ENCODE assay signal across 13 cellular contexts in genomic region chr11:122681731-122682130, GRCh38. TPM values are rescaled to one million over a fixed set of nuclear protein-coding genes. Genes with fewer than 3 reads are reported as not detected.
DNase-seq lines count a peak whose midpoint lies in the region; ATAC-seq and TF ChIP-seq lines count a peak whose summit lies in the region.
"Had no signal": no experiment of that assay in that cellular context is flagged by ENCODE, and none has a peak within 500 bp of the region (broad histone marks: within the 10 kb centered on the region; RNA-seq: fewer than 3 reads in every experiment).

No MANE protein-coding gene starts in this region.

- TF ChIP-seq POLR2A in esophagus squamous epithelium (IDR thresholded peaks at IDR 0.05), result no peak

- H3K36me3 ChIP-seq in GM23248 (ENCODE audit: low read depth), result no peaks in the 10 kb centered on the region
- no peaks in the 10 kb centered on the region for H3K36me3 ChIP-seq in left lung
- H3K36me3 ChIP-seq in esophagus squamous epithelium, result no peaks in the 10 kb centered on the region
- H3K36me3 ChIP-seq: sigmoid colon, suprapubic skin had no signal

- H3K27me3 ChIP-seq in GM23248 (replicated peaks; ENCODE audit: insufficient read depth) (no peaks in the 10 kb centered on the region), left lung (no peaks in the 10 kb centered on the region), esophagus squamous epithelium (no peaks in the 10 kb centered on the region)
- H3K27me3 ChIP-seq: sigmoid colon, suprapubic skin had no signal

- H3K4me3 Mint-ChIP-seq in activated CD4-positive, alpha-beta T cell treated with anti-CD3 and anti-CD28 coated beads, Interleukin-2, amount 10 ng/mL, durations not matched to agents 24 days and 14 days, result no peak overlapping the region
- H3K4me3 Mint-ChIP-seq: CD8-positive, alpha-beta T cell; naive thymus-derived CD8-positive, alpha-beta T cell; T-helper 1 cell treated with Interleukin-12 subunit alpha and Interleukin-12 subunit beta and Interleukin-4 antibody, amounts not matched to agents 30 μg/mL and 1 μg/mL, for 36 hours had no signal

- TF ChIP-seq CTCF in left lung (IDR thresholded peaks at IDR 0.05) (no peak), esophagus squamous epithelium (IDR thresholded peaks at IDR 0.05) (no peak)

- H2AFZ ChIP-seq in GM23248, result no peak overlapping the region

- intact Hi-C loops in left lung (cut with DNase I), result no loop called here
- intact Hi-C loops in esophagus squamous epithelium (cut with DNase I), result no loop called here
- intact Hi-C loops in activated CD4-positive, alpha-beta T cell treated with anti-CD3 and anti-CD28 coated beads, Interleukin-2, amount 10 ng/mL, durations not matched to agents 24 days and 14 days (cut with micrococcal nuclease), result no loop called here

- H3K4me1 ChIP-seq in GM23248 (ENCODE audit: insufficient read depth) (peaks cover 11% of the 10 kb centered on the region), left lung (no peaks in the 10 kb centered on the region), esophagus squamous epithelium (peaks cover 0 to 14% (median 0%) of the 10 kb centered on the region in 3 donors)
- H3K4me1 ChIP-seq: suprapubic skin had no signal

- H3K27ac ChIP-seq in GM23248, result no peak overlapping the region
- H3K27ac ChIP-seq in left lung, result no peak overlapping the region
- H3K27ac ChIP-seq in esophagus squamous epithelium, result no peak overlapping the region
- H3K27ac ChIP-seq: sigmoid colon, suprapubic skin had no signal

- in situ Hi-C loops in GM23248 (cut with MboI), result no loop called here

- H3K36me3 Mint-ChIP-seq in activated CD4-positive, alpha-beta T cell treated with anti-CD3 and anti-CD28 coated beads, Interleukin-2, amount 10 ng/mL, durations not matched to agents 24 days and 14 days (ENCODE audit: low read depth), result no peaks in the 10 kb centered on the region

- ATAC-seq in left lung (peak; percentile 66), HG02642 (IDR thresholded peaks at IDR 0.05; ENCODE audit: poor library complexity, unreplicated experiment) (no peak)
- ATAC-seq: CD8-positive, alpha-beta T cell had no signal

- H3K4me2 ChIP-seq in GM23248 (ENCODE audit: unreplicated experiment), result no peak overlapping the region

- WGBS in GM23248 (ENCODE audit: low coverage in 1 of 2, low lambda C conversion rate in 2 of 2, missing lambda C conversion rate in 2 of 2), 2 experiments, result 67 to 74% methylated on average over 7 of the region's 7 CpGs
- 73% methylated on average over 5 to 7 of the region's 7 CpGs for WGBS in esophagus squamous epithelium, 2 donors

- peak; percentile 70 for DNase-seq in Ammon's horn (ENCODE audit: low spot score)
- peak; percentile 39 for DNase-seq in GM23248
- peak; percentile 29 for DNase-seq in RPMI8226
- peak in 1 of 2 donors; percentile 37 for DNase-seq in left lung
- no peak for DNase-seq in esophagus squamous epithelium (lab: John Stamatoyannopoulos, UW)
- DNase-seq in DMS153 treated with DMSO at 0.1 percent for 48 hours (lab: John Stamatoyannopoulos, UW; ENCODE audit: unreplicated experiment), result no peak
- DNase-seq in activated CD4-positive, alpha-beta T cell treated with anti-CD3 and anti-CD28 coated beads, Interleukin-2, amount 10 ng/mL, durations not matched to agents 24 days and 14 days, result no peak
- DNase-seq: CD8-positive, alpha-beta T cell; naive thymus-derived CD8-positive, alpha-beta T cell; sigmoid colon had no signal

- H3K79me2 ChIP-seq in GM23248 (ENCODE audit: insufficient read depth), result peaks cover 83% of the 10 kb centered on the region

- H4K20me1 ChIP-seq in GM23248 (ENCODE audit: insufficient read depth), result no peaks in the 10 kb centered on the region

- H3K9ac ChIP-seq in GM23248, result no peak overlapping the region

- no peaks in the 10 kb centered on the region for H3K9me2 ChIP-seq in GM23248 (ENCODE audit: insufficient read depth)

- H3K9me3 Mint-ChIP-seq in activated CD4-positive, alpha-beta T cell treated with anti-CD3 and anti-CD28 coated beads, Interleukin-2, amount 10 ng/mL, durations not matched to agents 24 days and 14 days, result no peaks in the 10 kb centered on the region
- H3K9me3 Mint-ChIP-seq: CD8-positive, alpha-beta T cell; naive thymus-derived CD8-positive, alpha-beta T cell; T-helper 1 cell treated with Interleukin-12 subunit alpha and Interleukin-12 subunit beta and Interleukin-4 antibody, amounts not matched to agents 30 μg/mL and 1 μg/mL, for 36 hours had no signal

- H3K27me3 Mint-ChIP-seq in activated CD4-positive, alpha-beta T cell treated with anti-CD3 and anti-CD28 coated beads, Interleukin-2, amount 10 ng/mL, durations not matched to agents 24 days and 14 days, result peaks cover 6% of the 10 kb centered on the region
- H3K27me3 Mint-ChIP-seq: naive thymus-derived CD8-positive, alpha-beta T cell had no signal

- peaks cover 11% of the 10 kb centered on the region for H3K4me1 Mint-ChIP-seq in activated CD4-positive, alpha-beta T cell treated with anti-CD3 and anti-CD28 coated beads, Interleukin-2, amount 10 ng/mL, durations not matched to agents 24 days and 14 days

- H3K27ac Mint-ChIP-seq in activated CD4-positive, alpha-beta T cell treated with anti-CD3 and anti-CD28 coated beads, Interleukin-2, amount 10 ng/mL, durations not matched to agents 24 days and 14 days, result no peak overlapping the region
- H3K27ac Mint-ChIP-seq: CD8-positive, alpha-beta T cell; T-helper 1 cell treated with Interleukin-12 subunit alpha and Interleukin-12 subunit beta and Interleukin-4 antibody, amounts not matched to agents 30 μg/mL and 1 μg/mL, for 36 hours had no signal

- 0 out of 2 replicates have a peak, but pooled peaks cover 11% of the 10 kb centered on the region for H3F3A ChIP-seq in GM23248 (ENCODE audit: insufficient read depth)

- H3K4me3 ChIP-seq in GM23248, result no peak overlapping the region
- no peak overlapping the region for H3K4me3 ChIP-seq in left lung
- H3K4me3 ChIP-seq in esophagus squamous epithelium, result no peak overlapping the region
- H3K4me3 ChIP-seq: sigmoid colon, suprapubic skin had no signal

- H3K9me3 ChIP-seq in GM23248 (ENCODE audit: low read depth), result no peaks in the 10 kb centered on the region
- H3K9me3 ChIP-seq in left lung, result no peaks in the 10 kb centered on the region
- H3K9me3 ChIP-seq in esophagus squamous epithelium, result no peaks in the 10 kb centered on the region
- H3K9me3 ChIP-seq: sigmoid colon, suprapubic skin had no signal

RNA-seq across cellular contexts. Expression of gene UBASH3B, which starts 26.2 kb away (rescaled TPM):
- 17.7 and 19.7 TPM in 2 replicates for total RNA-seq in GM23248 (2014; rRNA removed; shearing (Covaris generic))
- 13.6 and 15.5 TPM in 2 replicates for polyA plus RNA-seq in GM23248 (2016; fragmentation: Nextera tagmentation; extraction: Ambion mirVana)
- total RNA-seq in left lung (10 to 100 TPM; 19.3 to 38.6 TPM), esophagus squamous epithelium (10 to 100 TPM in 2 of 4 donors, 1 to 10 TPM in 2; 2.7 to 16.4 (median 9.7) TPM)
- 10.9 and 14.8 TPM in 2 replicates for total RNA-seq in activated CD4-positive, alpha-beta T cell treated with anti-CD3 and anti-CD28 coated beads, Interleukin-2, amount 10 ng/mL, durations not matched to agents 24 days and 14 days

Comparison
In these comparisons a context has a peak if more than half of its experiments do, and no peak if none do; other contexts are left out.
1. DNase-seq: peak in Ammon's horn (single experiment), GM23248 (single experiment) and RPMI8226 (single experiment); none in esophagus squamous epithelium (single experiment), DMS153 treated with DMSO at 0.1 percent for 48 hours (single experiment) and activated CD4-positive, alpha-beta T cell treated with anti-CD3 and anti-CD28 coated beads, Interleukin-2, amount 10 ng/mL, durations not matched to agents 24 days and 14 days (single experiment).